In genomic region chr14:65102441-65103149, GRCh38 we compare ENCODE assay signal across 1 cellular context.
TF ChIP-seq lines count a peak whose summit lies in the region.

Gene MAX, minus strand, starts transcription at chr14:65102517. Its CDS starts 178 bp downstream, at chr14:65102339.

TF ChIP-seq in HepG2, 621 proteins besides CTCF, POLR2A, EP300 and RAD21 (continued from another document and continues in another):
- TF ChIP-seq NFAT5 (CRISPR knock-in tag; IDR thresholded peaks at IDR 0.05) = no peak
- TF ChIP-seq ARNTL (CRISPR knock-in tag; IDR thresholded peaks at IDR 0.05) = peak; percentile 19; the same call in 1 of the 2 replicates
- no peak for TF ChIP-seq ZFAT (CRISPR knock-in tag; conservative IDR thresholded peaks at IDR 0.05)
- peak; percentile 100 for TF ChIP-seq THAP8 (CRISPR knock-in tag; IDR thresholded peaks at IDR 0.05; ENCODE audit: borderline replicate concordance)
- TF ChIP-seq FOXA3 (CRISPR knock-in tag; IDR thresholded peaks at IDR 0.05) = peak; percentile 19; the same call in 1 of the 2 replicates
- no peak for TF ChIP-seq ETS1 (CRISPR knock-in tag; IDR thresholded peaks at IDR 0.05)
- peak; percentile 53 for TF ChIP-seq ZFX (CRISPR knock-in tag; IDR thresholded peaks at IDR 0.05; ENCODE audit: low read depth)
- TF ChIP-seq NCOA1 (CRISPR knock-in tag; IDR thresholded peaks at IDR 0.05) = 0 out of 2 replicates have a peak, but pooled peaks have one; percentile 12
- peak; percentile 28; the same call in 1 of the 2 replicates for TF ChIP-seq CCDC6 (CRISPR knock-in tag; IDR thresholded peaks at IDR 0.05)
- TF ChIP-seq ZNF362 (CRISPR knock-in tag; IDR thresholded peaks at IDR 0.05; ENCODE audit: borderline replicate concordance) = no peak
- TF ChIP-seq SMAD9 (CRISPR knock-in tag; IDR thresholded peaks at IDR 0.05) = no peak
- TF ChIP-seq ZSCAN21 (CRISPR knock-in tag; IDR thresholded peaks at IDR 0.05; ENCODE audit: borderline replicate concordance) = no peak
- no peak for TF ChIP-seq GLI4 (CRISPR knock-in tag; IDR thresholded peaks at IDR 0.05; ENCODE audit: borderline replicate concordance)
- TF ChIP-seq ZNF878 (CRISPR knock-in tag; IDR thresholded peaks at IDR 0.05) = peak; percentile 80
- no peak for TF ChIP-seq ZMAT5 (CRISPR knock-in tag; IDR thresholded peaks at IDR 0.05; ENCODE audit: borderline replicate concordance, low read depth)
- peak; percentile 51 for TF ChIP-seq PHF20 (CRISPR knock-in tag; IDR thresholded peaks at IDR 0.05)
- peak; percentile 50; the same call in 1 of the 2 replicates for TF ChIP-seq ZNF788 (CRISPR knock-in tag; IDR thresholded peaks at IDR 0.05; ENCODE audit: borderline replicate concordance)
- TF ChIP-seq XRCC5 (optimal IDR thresholded peaks at IDR 0.05; ENCODE audit: low read length) = peak; percentile 56
- TF ChIP-seq ZNF646 (CRISPR knock-in tag; IDR thresholded peaks at IDR 0.05) = no peak
- no peak for TF ChIP-seq CENPX (CRISPR knock-in tag; IDR thresholded peaks at IDR 0.05)
- TF ChIP-seq TRIM22 (IDR thresholded peaks at IDR 0.05) = no peak
- TF ChIP-seq ZSCAN20 (CRISPR knock-in tag; IDR thresholded peaks at IDR 0.05; ENCODE audit: borderline replicate concordance) = no peak; the same call in 1 of the 2 replicates
- TF ChIP-seq ZNF143 (CRISPR knock-in tag; IDR thresholded peaks at IDR 0.05) = peak; percentile 91
- no peak for TF ChIP-seq KLF15 (CRISPR knock-in tag; IDR thresholded peaks at IDR 0.05; ENCODE audit: borderline replicate concordance)
- no peak for TF ChIP-seq KLF12 (CRISPR knock-in tag; IDR thresholded peaks at IDR 0.05; ENCODE audit: borderline replicate concordance)
- TF ChIP-seq AGO2 (optimal IDR thresholded peaks at IDR 0.05; ENCODE audit: low read depth, low read length) = no peak
- TF ChIP-seq PHF21A (CRISPR knock-in tag; IDR thresholded peaks at IDR 0.05) = peak; percentile 28; the same call in 1 of the 2 replicates
- no peak for TF ChIP-seq AHDC1 (CRISPR knock-in tag; IDR thresholded peaks at IDR 0.05; ENCODE audit: borderline replicate concordance)
- TF ChIP-seq ZNF576 (CRISPR knock-in tag; IDR thresholded peaks at IDR 0.05) = no peak
- TF ChIP-seq ZSCAN31 (CRISPR knock-in tag; IDR thresholded peaks at IDR 0.05; ENCODE audit: low read depth) = no peak
- peak; percentile 54; the same call in 1 of the 2 replicates for TF ChIP-seq ZNF329 (CRISPR knock-in tag; IDR thresholded peaks at IDR 0.05; ENCODE audit: low read depth)
- TF ChIP-seq RNF2 (conservative IDR thresholded peaks at IDR 0.05; ENCODE audit: low read depth) = peak; percentile 60; the same call in 1 of the 2 replicates
- TF ChIP-seq EED (CRISPR knock-in tag; IDR thresholded peaks at IDR 0.05) = no peak
